ENCODE assay signal across 22 cellular contexts in the genomic region with DNA sequence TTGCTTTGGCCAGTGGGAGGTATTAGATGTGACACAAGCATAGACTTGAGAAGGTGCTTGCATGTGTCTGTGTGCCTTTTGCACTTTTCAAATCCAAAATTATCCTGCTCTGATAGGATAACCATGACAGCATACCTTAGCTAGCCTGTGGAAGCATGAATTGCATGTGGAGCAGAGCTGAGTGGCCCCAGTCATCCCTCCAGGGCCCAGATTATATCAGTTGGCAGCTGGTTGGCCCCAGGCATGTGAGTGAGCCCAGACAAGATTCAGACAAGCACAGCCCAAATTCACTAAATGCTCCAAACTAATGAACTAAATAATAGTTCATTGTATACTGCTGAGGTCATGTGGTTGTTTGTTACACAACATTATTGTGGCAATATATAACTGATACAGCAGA. TPM values are rescaled to one million over a fixed set of nuclear protein-coding genes. Genes with fewer than 3 reads are reported as not detected.
A peak's percentile ranks its signal among the peaks of the same experiment; 100 is the strongest.
DNase-seq lines count a peak whose midpoint lies in the region; ATAC-seq and TF ChIP-seq lines count a peak whose summit lies in the region.
"Had no signal": no experiment of that assay in that cellular context is flagged by ENCODE, and none has a peak within 500 bp of the region (broad histone marks: within the 10 kb centered on the region; RNA-seq: fewer than 3 reads in every experiment).

No MANE protein-coding gene starts in this region.

- no peak overlapping the region for H4K8ac ChIP-seq in trophoblast cell (ENCODE audit: low read depth, low read length)

- H3K79me2 ChIP-seq in trophoblast cell (ENCODE audit: control insufficient read depth, insufficient read depth, low read length, poor library complexity), result no peaks in the 10 kb centered on the region

- no peak overlapping the region for H3K4me3 ChIP-seq in trophoblast cell (ENCODE audit: low read depth, low read length)
- H3K4me3 ChIP-seq: A549, K562 had no signal

- no peak overlapping the region for H3K4me2 ChIP-seq in trophoblast cell (ENCODE audit: low read length)
- H3K4me2 ChIP-seq: A549 had no signal

- H4K12ac ChIP-seq in trophoblast cell (ENCODE audit: low read depth, low read length), result no peak overlapping the region

- no peak overlapping the region for H3K14ac ChIP-seq in trophoblast cell (ENCODE audit: low read length)

- H3K23ac ChIP-seq in trophoblast cell (ENCODE audit: low read length), result no peak overlapping the region

- H4K91ac ChIP-seq in trophoblast cell (ENCODE audit: low read depth, low read length), result no peak overlapping the region

- H3K36me3 ChIP-seq in trophoblast cell (ENCODE audit: control insufficient read depth in 1 of 2, insufficient read depth in 2 of 2, low read length in 2 of 2), result no peaks in the 10 kb centered on the region

- no peaks in the 10 kb centered on the region for H3K79me1 ChIP-seq in trophoblast cell (ENCODE audit: low read length)

- H3K27ac ChIP-seq in foreskin keratinocyte, result no peak overlapping the region
- H3K27ac ChIP-seq in trophoblast cell (ENCODE audit: low read depth, low read length), result no peak overlapping the region
- H3K27ac ChIP-seq: 22Rv1, A549, C4-2B, HL-60 had no signal

- no peak overlapping the region for H3K9ac ChIP-seq in trophoblast cell (ENCODE audit: low read length)

- H2BK12ac ChIP-seq in trophoblast cell (ENCODE audit: low read length), result no peak overlapping the region

- no peak overlapping the region for H3K4ac ChIP-seq in trophoblast cell (ENCODE audit: low read depth, low read length)

- ATAC-seq in foreskin keratinocyte, result peak; percentile 58
- ATAC-seq: A549, HCT116, K562 had no signal

- H3K18ac ChIP-seq in trophoblast cell (ENCODE audit: low read length), result no peak overlapping the region

- H3K27me3 ChIP-seq in foreskin keratinocyte, result no peaks in the 10 kb centered on the region
- no peaks in the 10 kb centered on the region for H3K27me3 ChIP-seq in trophoblast cell (ENCODE audit: insufficient read depth, low read length)

- no peaks in the 10 kb centered on the region for H3K9me3 ChIP-seq in trophoblast cell (ENCODE audit: insufficient read depth, low read depth, low read length)
- H3K9me3 ChIP-seq: A549 had no signal

- no peak for TF ChIP-seq CTCF in foreskin keratinocyte (conservative IDR thresholded peaks at IDR 0.05)

- no peak overlapping the region for H2AK5ac ChIP-seq in trophoblast cell (ENCODE audit: low read length)

- H3K4me1 ChIP-seq in foreskin keratinocyte (no peaks in the 10 kb centered on the region), trophoblast cell (ENCODE audit: control insufficient read depth in 1 of 2, insufficient read depth in 2 of 2, low read length in 2 of 2) (peaks cover 3% of the 10 kb centered on the region in 2 experiments)
- H3K4me1 ChIP-seq: A549 had no signal

- DNase-seq in NCI-H2171 treated with DMSO at 0.1 percent for 48 hours (lab: John Stamatoyannopoulos, UW) (peak; percentile 39), NCI-H2171 (lab: John Stamatoyannopoulos, UW) (no peak), DMS 273 (lab: John Stamatoyannopoulos, UW; ENCODE audit: unreplicated experiment) (peak; percentile 77), foreskin keratinocyte (peak; percentile 53 to 78), trophoblast cell (peak; percentile 94 to 97), SK-N-DZ (ENCODE audit: low spot score) (no peak)
- no peak for DNase-seq in activated CD4-positive, alpha-beta T cell treated with anti-CD3 and anti-CD28 coated beads for 1 hour
- DNase-seq: AML-193; Calu3; CD4-positive, alpha-beta T cell; GF-D8; GOT3; H7; HFFc6; IMR-90 had no signal

- no peak overlapping the region for H2BK120ac ChIP-seq in trophoblast cell (ENCODE audit: insufficient read depth, low read length, poor library complexity)

- no peak overlapping the region for H2AFZ ChIP-seq in trophoblast cell (ENCODE audit: insufficient read depth, low read length, poor library complexity)

- no peak overlapping the region for H2BK5ac ChIP-seq in trophoblast cell (ENCODE audit: low read depth, low read length, poor library complexity)

RNA-seq across cellular contexts. Expression of a gene that starts 18.8 kb away (rescaled TPM):
- not detected in 2 replicates for total RNA-seq in foreskin keratinocyte
- polyA plus RNA-seq in foreskin keratinocyte, result not detected in 2 replicates
- polyA plus RNA-seq in trophoblast cell (2013), result 0.14 and 0.26 TPM in 2 replicates
- not detected in 2 replicates for polyA plus RNA-seq in SK-N-DZ (2014; cell fraction: cytosol; rRNA removed)
- not detected in 2 replicates for polyA plus RNA-seq in SK-N-DZ (2014; cell fraction: nucleus; rRNA removed)
- total RNA-seq: Calu3, HT1080, K562 had no signal
- polyA plus RNA-seq: K562 had no signal

Comparison
In these comparisons a context has a peak if more than half of its experiments do, and no peak if none do; other contexts are left out.
1. DNase-seq: peak in NCI-H2171 treated with DMSO at 0.1 percent for 48 hours (single experiment), DMS 273 (single experiment), foreskin keratinocyte (2 of 2) and trophoblast cell (2 of 2); none in NCI-H2171 (single experiment), SK-N-DZ (single experiment) and activated CD4-positive, alpha-beta T cell treated with anti-CD3 and anti-CD28 coated beads for 1 hour (single experiment).